ENCODE assay signal across 8 cellular contexts in the genomic region with DNA sequence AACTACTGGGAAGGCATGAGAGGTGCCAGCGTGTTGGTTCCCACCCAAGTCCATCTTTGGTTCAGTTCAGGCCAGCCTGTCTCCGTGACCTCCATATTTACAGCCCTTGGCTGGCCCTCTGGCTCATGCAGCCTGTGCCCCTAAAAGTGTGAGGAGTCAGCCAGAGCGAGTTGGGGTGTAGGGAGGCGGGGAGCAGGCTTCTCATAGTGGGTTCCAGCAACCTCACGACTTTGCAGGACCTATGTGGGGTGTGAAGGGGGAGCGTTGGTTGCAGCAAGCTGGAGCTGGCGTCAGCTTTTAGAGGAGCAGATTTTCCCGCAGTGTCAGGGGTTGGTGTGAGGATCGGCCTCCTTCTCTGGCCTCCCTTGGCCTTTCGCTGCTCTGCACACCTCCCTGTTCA.
DNase-seq lines count a peak whose midpoint lies in the region; ATAC-seq lines count a peak whose summit lies in the region.

No MANE protein-coding gene starts in this region.

- H3K27me3 Mint-ChIP-seq in T-helper 1 cell treated with Interleukin-12 subunit alpha and Interleukin-12 subunit beta and Interleukin-4 antibody, amounts not matched to agents 30 μg/mL and 1 μg/mL, for 36 hours (ENCODE audit: low read depth), result no peaks in the 10 kb centered on the region
- no peaks in the 10 kb centered on the region for H3K27me3 Mint-ChIP-seq in activated naive CD8-positive, alpha-beta T cell

- H3K36me3 ChIP-seq in subcutaneous abdominal adipose tissue (ENCODE audit: control insufficient read depth in 5 of 5, insufficient read depth in 5 of 5, low read length in 5 of 5), result peaks cover 0 to 5% (median 0%) of the 10 kb centered on the region in 5 donors

- H3K36me3 Mint-ChIP-seq in T-helper 1 cell treated with Interleukin-12 subunit alpha and Interleukin-12 subunit beta and Interleukin-4 antibody, amounts not matched to agents 30 μg/mL and 1 μg/mL, for 36 hours (ENCODE audit: low read depth), result peaks cover 41% of the 10 kb centered on the region
- H3K36me3 Mint-ChIP-seq in activated naive CD8-positive, alpha-beta T cell, result no peaks in the 10 kb centered on the region

- H3K27ac ChIP-seq in layer of hippocampus (ENCODE audit: low read depth, low read length) (peak overlapping the region; percentile 89), subcutaneous abdominal adipose tissue (ENCODE audit: low read depth, low read length) (peak overlapping the region; percentile 98)

- H3K27ac Mint-ChIP-seq in T-helper 1 cell treated with Interleukin-12 subunit alpha and Interleukin-12 subunit beta and Interleukin-4 antibody, amounts not matched to agents 30 μg/mL and 1 μg/mL, for 36 hours, result peak overlapping the region; percentile 78
- H3K27ac Mint-ChIP-seq in activated naive CD8-positive, alpha-beta T cell, result peak overlapping the region; percentile 100

- peaks cover 46 to 100% (median 99%) of the 10 kb centered on the region in 5 donors for H3K4me1 ChIP-seq in subcutaneous abdominal adipose tissue (ENCODE audit: control insufficient read depth in 5 of 5, insufficient read depth in 5 of 5, low read length in 5 of 5)

- no peak for DNase-seq in T-helper 1 cell
- no peak for DNase-seq in NCI-H524 (lab: John Stamatoyannopoulos, UW)

- ATAC-seq in GM21619 (IDR thresholded peaks at IDR 0.05; ENCODE audit: unreplicated experiment) (no peak), HG03045 (IDR thresholded peaks at IDR 0.05; ENCODE audit: unreplicated experiment) (no peak)

- H3K4me1 Mint-ChIP-seq in T-helper 1 cell treated with Interleukin-12 subunit alpha and Interleukin-12 subunit beta and Interleukin-4 antibody, amounts not matched to agents 30 μg/mL and 1 μg/mL, for 36 hours (ENCODE audit: low read depth), result peaks cover 85% of the 10 kb centered on the region
- peaks cover 98% of the 10 kb centered on the region for H3K4me1 Mint-ChIP-seq in activated naive CD8-positive, alpha-beta T cell (ENCODE audit: low read depth)

- peak overlapping the region in 3 of 5 donors; percentile 22 to 59 (median 35) for H3K9ac ChIP-seq in subcutaneous abdominal adipose tissue (ENCODE audit: low read length in 5 of 5)

- H3K4me3 ChIP-seq in subcutaneous abdominal adipose tissue (ENCODE audit: low read depth in 1 of 5, low read length in 5 of 5), result peak overlapping the region; percentile 23 to 49 (median 39)

- H3K9me3 ChIP-seq in subcutaneous abdominal adipose tissue (ENCODE audit: control insufficient read depth in 5 of 5, low read length in 5 of 5), result no peaks in the 10 kb centered on the region

- H3K27me3 ChIP-seq in layer of hippocampus (ENCODE audit: control insufficient read depth, insufficient read depth, low read length) (no peaks in the 10 kb centered on the region), subcutaneous abdominal adipose tissue (ENCODE audit: control insufficient read depth in 5 of 5, insufficient read depth in 4 of 5, low read length in 5 of 5) (no peaks in the 10 kb centered on the region)

- H3K4me3 Mint-ChIP-seq in T-helper 1 cell treated with Interleukin-12 subunit alpha and Interleukin-12 subunit beta and Interleukin-4 antibody, amounts not matched to agents 30 μg/mL and 1 μg/mL, for 36 hours, result peak overlapping the region; percentile 76
- H3K4me3 Mint-ChIP-seq in activated naive CD8-positive, alpha-beta T cell, result peak overlapping the region; percentile 94

- H3K9me3 Mint-ChIP-seq in T-helper 1 cell treated with Interleukin-12 subunit alpha and Interleukin-12 subunit beta and Interleukin-4 antibody, amounts not matched to agents 30 μg/mL and 1 μg/mL, for 36 hours, result no peaks in the 10 kb centered on the region
- H3K9me3 Mint-ChIP-seq in activated naive CD8-positive, alpha-beta T cell (ENCODE audit: low read depth), result no peaks in the 10 kb centered on the region
